Comparison of ENCODE assay signal across 10 cellular contexts in the genomic region with DNA sequence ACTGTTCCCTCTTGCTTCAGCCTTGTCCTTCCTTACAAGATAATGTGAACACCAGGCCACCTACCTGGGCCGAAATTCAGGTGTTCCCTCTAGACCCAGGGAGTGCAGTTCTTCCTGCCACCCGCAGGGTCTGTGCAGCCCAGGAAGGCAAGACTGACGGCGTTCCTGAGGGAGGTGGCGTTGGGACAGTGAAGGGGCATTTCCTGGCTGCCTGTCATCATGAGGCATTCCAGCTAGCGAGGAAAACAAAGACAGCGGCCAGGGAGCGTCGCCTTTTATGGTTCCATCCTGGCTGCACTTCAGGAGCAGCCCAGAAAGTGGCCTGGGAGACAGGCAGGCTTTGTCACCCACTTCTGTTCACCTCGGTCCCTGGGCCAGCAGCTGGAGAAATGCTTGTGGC.
DNase-seq lines count a peak whose midpoint lies in the region; ATAC-seq, FAIRE-seq and TF ChIP-seq lines count a peak whose summit lies in the region.
"Had no signal": no experiment of that assay in that cellular context is flagged by ENCODE, and none has a peak within 500 bp of the region (broad histone marks: within the 10 kb centered on the region; RNA-seq: fewer than 3 reads in every experiment).

No MANE protein-coding gene starts in this region.

- H4K20me1 ChIP-seq in HepG2 (ENCODE audit: insufficient read depth, low read length), result no peaks in the 10 kb centered on the region

- H3K4me3 ChIP-seq in HepG2 (replicated peaks in 1 of 3; ENCODE audit: insufficient read depth in 1 of 3, low read depth in 2 of 3, low read length in 3 of 3), result no peak overlapping the region

- WGBS in HepG2 (ENCODE audit: low lambda C conversion rate), result 21% methylated on average over 4 of the region's 10 CpGs

- peak; percentile 82 for ATAC-seq in HepG2
- ATAC-seq in HG02884 (IDR thresholded peaks at IDR 0.05; ENCODE audit: unreplicated experiment), result no peak
- ATAC-seq in HG03196 (IDR thresholded peaks at IDR 0.05; ENCODE audit: unreplicated experiment), result no peak
- ATAC-seq: activated CD8-positive, alpha-beta T cell treated with anti-CD3 and anti-CD28 coated beads, Interleukin-2, amount 10 ng/mL, durations not matched to agents 7 days and 5 days had no signal

- no TSS peak for BruUV-seq in HepG2 (replicated peaks; lab: Mats Ljungman, UMichigan)

- H3K4me2 ChIP-seq in HepG2 (ENCODE audit: low read depth, low read length), result no peak overlapping the region

- no peaks in the 10 kb centered on the region for H3K79me2 ChIP-seq in HepG2 (ENCODE audit: insufficient read depth, low read length)

- H3K4me1 ChIP-seq in HepG2 (ENCODE audit: insufficient read depth, low read length), result no peaks in the 10 kb centered on the region
- H3K4me1 ChIP-seq: ascending aorta had no signal

- no peak overlapping the region for H3K27ac ChIP-seq in HepG2 (ENCODE audit: extremely low read length, insufficient read depth, low read length)
- H3K27ac ChIP-seq: ascending aorta had no signal

- no peak overlapping the region for H3K9ac ChIP-seq in HepG2 (ENCODE audit: insufficient read depth, low read depth, low read length)

- TF ChIP-seq CTCF in HepG2 (CRISPR knock-in tag; IDR thresholded peaks at IDR 0.05) (no peak), type B pancreatic cell (conservative IDR thresholded peaks at IDR 0.05) (peak; percentile 64)

- peak; percentile 48 for DNase-seq in LoVo (ENCODE audit: low spot score)
- peak; percentile 69 for DNase-seq in ecto neural progenitor cell (ENCODE audit: low spot score)
- DNase-seq in HepG2 (ENCODE audit: low spot score), result peak; percentile 3
- no peak for DNase-seq in type B pancreatic cell (ENCODE audit: extremely low spot score, unreplicated experiment)
- DNase-seq in NCI-H1436 (lab: John Stamatoyannopoulos, UW), result no peak
- DNase-seq: activated CD8-positive, alpha-beta T cell treated with anti-CD3 and anti-CD28 coated beads, Interleukin-2, amount 10 ng/mL, durations not matched to agents 7 days and 5 days; stimulated activated CD4-positive, alpha-beta T cell treated with anti-CD3 and anti-CD28 coated beads, Interleukin-15, amount 100 ng/mL, for 24 hours had no signal

- intact Hi-C loops in HepG2 (cut with micrococcal nuclease; ENCODE audit: unreplicated experiment), result no loop called here

- H3K27ac Mint-ChIP-seq in type B pancreatic cell, result peak overlapping the region; percentile 91
- H3K27ac Mint-ChIP-seq: activated CD8-positive, alpha-beta T cell treated with anti-CD3 and anti-CD28 coated beads, Interleukin-2, amount 10 ng/mL, durations not matched to agents 7 days and 5 days had no signal

- H2AFZ ChIP-seq in HepG2 (ENCODE audit: low read length), result no peak overlapping the region

- in situ Hi-C loops in HepG2 (cut with HindIII; ENCODE audit: extremely low pct_ligation_motif_present, low pct_unique_long_range_greater_than_20kb), result no loop called here

- H3K9me3 ChIP-seq in HepG2 (ENCODE audit: low read length), result no peaks in the 10 kb centered on the region
- H3K9me3 ChIP-seq: ascending aorta had no signal

- CTCF ChIA-PET in HepG2 (lab: Yijun Ruan, JAX; ENCODE audit: low intra/inter-chr PET ratio, low total read pairs), result no interaction called here

- H3K36me3 Mint-ChIP-seq in type B pancreatic cell, result no peaks in the 10 kb centered on the region

- peak overlapping the region; percentile 68 for H3K4me3 Mint-ChIP-seq in type B pancreatic cell
- H3K4me3 Mint-ChIP-seq: activated CD8-positive, alpha-beta T cell treated with anti-CD3 and anti-CD28 coated beads, Interleukin-2, amount 10 ng/mL, durations not matched to agents 7 days and 5 days had no signal

- peaks cover 6% of the 10 kb centered on the region for H3K9me3 Mint-ChIP-seq in type B pancreatic cell

- FAIRE-seq in HepG2 (lab: Jason Lieb, UNC), result no peak

- H3K4me1 Mint-ChIP-seq in type B pancreatic cell (ENCODE audit: unreplicated experiment), result peaks cover 46% of the 10 kb centered on the region

- TF ChIP-seq POLR2A in HepG2 (IDR thresholded peaks at IDR 0.05; ENCODE audit: insufficient read depth in 1 of 2, low read depth in 2 of 2, low read length in 2 of 2), result no peak

- H3K36me3 ChIP-seq in HepG2 (replicated peaks in 1 of 2; ENCODE audit: control insufficient read depth in 1 of 2, insufficient read depth in 2 of 2, low read length in 2 of 2), result no peaks in the 10 kb centered on the region
- H3K36me3 ChIP-seq: ascending aorta had no signal

- TF ChIP-seq RAD21 in HepG2 (CRISPR knock-in tag; IDR thresholded peaks at IDR 0.05), result no peak

- no peaks in the 10 kb centered on the region; a peak in 1 of 5 replicates for H3K27me3 ChIP-seq in HepG2 (ENCODE audit: control insufficient read depth in 1 of 2, insufficient read depth in 2 of 2, low read length in 2 of 2)
- H3K27me3 ChIP-seq: ascending aorta had no signal

- POLR2A ChIA-PET in HepG2 (lab: Yijun Ruan, JAX), result no interaction called here

- no peak for TF ChIP-seq EP300 in HepG2 (IDR thresholded peaks at IDR 0.05; ENCODE audit: low read depth in 2 of 2, low read length in 2 of 2)
- no peak for TF ChIP-seq EP300 in HepG2 (CRISPR knock-in tag; IDR thresholded peaks at IDR 0.05; ENCODE audit: borderline replicate concordance)

- peaks cover 8% of the 10 kb centered on the region for H3K27me3 Mint-ChIP-seq in type B pancreatic cell

TF ChIP-seq in HepG2, 621 proteins besides CTCF, POLR2A, EP300 and RAD21:
- no peak for TF ChIP-seq ZNF572 (CRISPR knock-in tag; IDR thresholded peaks at IDR 0.05)
- no peak for TF ChIP-seq RFX5 (IDR thresholded peaks at IDR 0.05; ENCODE audit: low read depth, low read length)
- TF ChIP-seq FOXK2 (IDR thresholded peaks at IDR 0.05), result no peak
- TF ChIP-seq GATA4 (IDR thresholded peaks at IDR 0.05; ENCODE audit: borderline replicate concordance, low read depth), result no peak
- no peak for TF ChIP-seq NFRKB (IDR thresholded peaks at IDR 0.05)
- no peak for TF ChIP-seq ZNF441 (CRISPR knock-in tag; IDR thresholded peaks at IDR 0.05; ENCODE audit: borderline replicate concordance)
- no peak for TF ChIP-seq ZNF260 (CRISPR knock-in tag; IDR thresholded peaks at IDR 0.05; ENCODE audit: borderline replicate concordance, low read depth)
TF ChIP-seq in HepG2: peak in this region for 0.

Comparison
In these comparisons a context has a peak if more than half of its experiments do, and no peak if none do; other contexts are left out.
1. DNase-seq: peak in LoVo (single experiment), ecto neural progenitor cell (single experiment) and HepG2 (single experiment); none in type B pancreatic cell (single experiment) and NCI-H1436 (single experiment).